ENCODE assay signal across 16 cellular contexts in genomic region chr7:139111147-139111546, GRCh38. TPM values are rescaled to one million over a fixed set of nuclear protein-coding genes. Genes with fewer than 3 reads are reported as not detected.
A peak's percentile ranks its signal among the peaks of the same experiment; 100 is the strongest.
DNase-seq lines count a peak whose midpoint lies in the region; ATAC-seq lines count a peak whose summit lies in the region.
"Had no signal": no experiment of that assay in that cellular context is flagged by ENCODE, and none has a peak within 500 bp of the region (broad histone marks: within the 10 kb centered on the region; RNA-seq: fewer than 3 reads in every experiment).

No MANE protein-coding gene starts in this region.

- H3K9me3 Mint-ChIP-seq in activated T-cell treated with anti-CD3 and anti-CD28 coated beads, Interleukin-2, amount 50 U/mL, for 72 hours = peaks cover 3 to 4% of the 10 kb centered on the region in 2 donors
- H3K9me3 Mint-ChIP-seq in stimulated activated naive B cell treated with anti-CD40 and anti-IgM and Interleukin-4, amounts not matched to agents 10 μg/mL and 1 μg/mL and 100 μg/mL, for 72 hours = peaks cover 5 to 8% of the 10 kb centered on the region in 2 donors
- H3K9me3 Mint-ChIP-seq: mesothelial cell of epicardium, WTC11 had no signal

- H3K4me3 ChIP-seq in effector memory CD4-positive, alpha-beta T cell (ENCODE audit: insufficient read depth, low read depth, low read length, poor library complexity, severe bottlenecking) = no peak overlapping the region
- H3K4me3 ChIP-seq: vagina had no signal

- peak overlapping the region; percentile 68 for H3K27ac ChIP-seq in effector memory CD4-positive, alpha-beta T cell (ENCODE audit: insufficient read depth, low read length, poor library complexity, severe bottlenecking)

- H3K27ac Mint-ChIP-seq in activated T-cell treated with anti-CD3 and anti-CD28 coated beads, Interleukin-2, amount 50 U/mL, for 72 hours = peak overlapping the region; percentile 97
- H3K27ac Mint-ChIP-seq in T-helper 17 cell = peak overlapping the region; percentile 99
- H3K27ac Mint-ChIP-seq in stimulated activated naive B cell treated with anti-CD40 and anti-IgM and Interleukin-4, amounts not matched to agents 10 μg/mL and 1 μg/mL and 100 μg/mL, for 72 hours = peak overlapping the region; percentile 99
- H3K27ac Mint-ChIP-seq: mesothelial cell of epicardium, WTC11 had no signal

- peaks cover 41% of the 10 kb centered on the region for H3K4me1 Mint-ChIP-seq in activated T-cell treated with anti-CD3 and anti-CD28 coated beads, Interleukin-2, amount 50 U/mL, for 72 hours (ENCODE audit: low read depth)
- peaks cover 36% of the 10 kb centered on the region for H3K4me1 Mint-ChIP-seq in T-helper 17 cell
- peaks cover 21 to 22% of the 10 kb centered on the region in 2 donors for H3K4me1 Mint-ChIP-seq in stimulated activated naive B cell treated with anti-CD40 and anti-IgM and Interleukin-4, amounts not matched to agents 10 μg/mL and 1 μg/mL and 100 μg/mL, for 72 hours

- peaks cover 10% of the 10 kb centered on the region for H3K4me1 ChIP-seq in effector memory CD4-positive, alpha-beta T cell (ENCODE audit: control insufficient read depth, insufficient read depth, low read length, poor library complexity, severe bottlenecking)

- H3K27me3 Mint-ChIP-seq in activated T-cell treated with anti-CD3 and anti-CD28 coated beads, Interleukin-2, amount 50 U/mL, for 72 hours (ENCODE audit: low read depth) = no peaks in the 10 kb centered on the region
- no peaks in the 10 kb centered on the region for H3K27me3 Mint-ChIP-seq in T-helper 17 cell
- H3K27me3 Mint-ChIP-seq in stimulated activated naive B cell treated with anti-CD40 and anti-IgM and Interleukin-4, amounts not matched to agents 10 μg/mL and 1 μg/mL and 100 μg/mL, for 72 hours = no peaks in the 10 kb centered on the region

- H3K36me3 Mint-ChIP-seq in activated T-cell treated with anti-CD3 and anti-CD28 coated beads, Interleukin-2, amount 50 U/mL, for 72 hours (ENCODE audit: insufficient read depth in 2 of 2) = peaks cover 12 to 26% of the 10 kb centered on the region in 2 donors
- H3K36me3 Mint-ChIP-seq in T-helper 17 cell (ENCODE audit: low read depth) = peaks cover 13% of the 10 kb centered on the region
- H3K36me3 Mint-ChIP-seq in stimulated activated naive B cell treated with anti-CD40 and anti-IgM and Interleukin-4, amounts not matched to agents 10 μg/mL and 1 μg/mL and 100 μg/mL, for 72 hours = peaks cover 17 to 21% of the 10 kb centered on the region in 2 donors
- H3K36me3 Mint-ChIP-seq: mesothelial cell of epicardium, WTC11 had no signal

- peak overlapping the region; percentile 81 to 100 for H3K4me3 Mint-ChIP-seq in activated T-cell treated with anti-CD3 and anti-CD28 coated beads, Interleukin-2, amount 50 U/mL, for 72 hours
- H3K4me3 Mint-ChIP-seq in T-helper 17 cell = peak overlapping the region; percentile 43
- peak overlapping the region in 1 of 2 donors; percentile 77 for H3K4me3 Mint-ChIP-seq in stimulated activated naive B cell treated with anti-CD40 and anti-IgM and Interleukin-4, amounts not matched to agents 10 μg/mL and 1 μg/mL and 100 μg/mL, for 72 hours
- H3K4me3 Mint-ChIP-seq: mesothelial cell of epicardium, WTC11 had no signal

- H3K36me3 ChIP-seq in effector memory CD4-positive, alpha-beta T cell (ENCODE audit: control insufficient read depth, insufficient read depth, low read length) = peaks cover 12% of the 10 kb centered on the region
- H3K36me3 ChIP-seq: vagina had no signal

- no peak for DNase-seq in activated T-cell treated with anti-CD3 and anti-CD28 coated beads, Interleukin-2, amount 50 U/mL, for 72 hours
- DNase-seq in activated T-cell treated with anti-CD3 and anti-CD28 coated beads, Interleukin-2, amount 50 U/mL, for 1 hour = no peak
- DNase-seq in T-helper 17 cell (no peak), LoVo (ENCODE audit: low spot score) (no peak), NCI-H1092 treated with DMSO at 0.1 percent for 48 hours (lab: John Stamatoyannopoulos, UW) (no peak)
- no peak for DNase-seq in effector memory CD4-positive, alpha-beta T cell
- DNase-seq in stimulated activated naive B cell treated with anti-CD40 and anti-IgM and Interleukin-4, amounts not matched to agents 10 μg/mL and 1 μg/mL and 100 μg/mL, for 72 hours = no peak
- no peak for DNase-seq in stimulated activated naive CD4-positive, alpha-beta T cell (lab: John Stamatoyannopoulos, UW)
- DNase-seq: foreskin fibroblast, NCI-H187 treated with DMSO at 0.1 percent for 48 hours, NCI-H446 treated with DMSO at 0.1 percent for 48 hours, substantia nigra had no signal

- no peaks in the 10 kb centered on the region for H3K27me3 ChIP-seq in effector memory CD4-positive, alpha-beta T cell (replicated peaks; ENCODE audit: control insufficient read depth, insufficient read depth, low read length, poor library complexity, severe bottlenecking)
- H3K27me3 ChIP-seq: vagina had no signal

- no peak for ATAC-seq in activated T-cell treated with anti-CD3 and anti-CD28 coated beads, Interleukin-2, amount 50 U/mL, for 72 hours (replicated peaks in 1 of 2)
- no peak for ATAC-seq in T-helper 17 cell
- ATAC-seq in stimulated activated naive B cell treated with anti-CD40 and anti-IgM and Interleukin-4, amounts not matched to agents 10 μg/mL and 1 μg/mL and 100 μg/mL, for 72 hours (replicated peaks) = no peak
- ATAC-seq: sciatic nerve, WTC11 had no signal

- no peaks in the 10 kb centered on the region for H3K9me3 ChIP-seq in T-helper 17 cell (ENCODE audit: control insufficient read depth, low read length, poor library complexity, severe bottlenecking)
- H3K9me3 ChIP-seq in effector memory CD4-positive, alpha-beta T cell (ENCODE audit: control insufficient read depth, low read length) = no peaks in the 10 kb centered on the region
- H3K9me3 ChIP-seq: vagina had no signal

RNA-seq across cellular contexts. Expression of gene ZC3HAV1, which starts 1.6 kb away (rescaled TPM):
- total RNA-seq in activated T-cell treated with anti-CD3 and anti-CD28 coated beads, Interleukin-2, amount 50 U/mL, for 72 hours = 100 to 1,000 TPM in 1 of 2 donors, 10 to 100 TPM in 1; 78.1 to 114 TPM
- 100 to 1,000 TPM; 154 to 177 TPM for total RNA-seq in T-helper 17 cell
